1 cellular context compared by ENCODE assay signal in genomic region chr10:63520463-63521388, GRCh38.
TF ChIP-seq lines count a peak whose summit lies in the region.

No MANE protein-coding gene starts in this region.

TF ChIP-seq in HepG2, 621 proteins besides CTCF, POLR2A, EP300 and RAD21 (continued from another document and continues in another):
- TF ChIP-seq POGZ (CRISPR knock-in tag; IDR thresholded peaks at IDR 0.05) (0 out of 2 replicates have a peak, but pooled peaks have one; percentile 40), ZNF878 (CRISPR knock-in tag; IDR thresholded peaks at IDR 0.05) (no peak), SRSF1 (optimal IDR thresholded peaks at IDR 0.05; ENCODE audit: low read depth, low read length) (no peak), TIGD3 (CRISPR knock-in tag; IDR thresholded peaks at IDR 0.05; ENCODE audit: borderline replicate concordance) (no peak; the same call in 1 of the 2 replicates), ZNF570 (CRISPR knock-in tag; IDR thresholded peaks at IDR 0.05; ENCODE audit: borderline replicate concordance) (no peak), FOXJ3 (CRISPR knock-in tag; IDR thresholded peaks at IDR 0.05; ENCODE audit: borderline replicate concordance) (peak; percentile 15; the same call in 1 of the 2 replicates), MAZ (IDR thresholded peaks at IDR 0.05; ENCODE audit: borderline replicate concordance, low read depth, low read length) (no peak), MAZ (CRISPR knock-in tag; IDR thresholded peaks at IDR 0.05; ENCODE audit: low read depth) (no peak), TEAD3 (CRISPR knock-in tag; optimal IDR thresholded peaks at IDR 0.05; ENCODE audit: borderline replicate concordance) (no peak), ZNF230 (CRISPR knock-in tag; IDR thresholded peaks at IDR 0.05) (0 out of 2 replicates have a peak, but pooled peaks have one; percentile 48), ZBTB38 (CRISPR knock-in tag; IDR thresholded peaks at IDR 0.05) (peak; percentile 49; the same call in 1 of the 2 replicates), THRA (CRISPR knock-in tag; IDR thresholded peaks at IDR 0.05; ENCODE audit: borderline replicate concordance) (no peak; the same call in 1 of the 2 replicates), KLF6 (CRISPR knock-in tag; IDR thresholded peaks at IDR 0.05) (0 out of 2 replicates have a peak, but pooled peaks have one; percentile 1), ZNF784 (CRISPR knock-in tag; IDR thresholded peaks at IDR 0.05; ENCODE audit: borderline replicate concordance) (peak; percentile 86; the same call in 1 of the 2 replicates), ZNF234 (CRISPR knock-in tag; conservative IDR thresholded peaks at IDR 0.05) (no peak), KAT8 (CRISPR knock-in tag; IDR thresholded peaks at IDR 0.05) (peak; percentile 55), NFYC (CRISPR knock-in tag; IDR thresholded peaks at IDR 0.05) (no peak), ZSCAN12 (CRISPR knock-in tag; IDR thresholded peaks at IDR 0.05) (peak; percentile 47; the same call in 1 of the 2 replicates), ASH2L (IDR thresholded peaks at IDR 0.05; ENCODE audit: insufficient read length, low read depth, low read length) (peak; percentile 87), PHF8 (CRISPR knock-in tag; IDR thresholded peaks at IDR 0.05) (peak; percentile 91), ZNF788 (CRISPR knock-in tag; IDR thresholded peaks at IDR 0.05; ENCODE audit: borderline replicate concordance) (peak; percentile 9; the same call in 1 of the 2 replicates), ZNF407 (CRISPR knock-in tag; IDR thresholded peaks at IDR 0.05; ENCODE audit: not compliant biosample characterization) (peak; percentile 40), KMT2A (CRISPR knock-in tag; IDR thresholded peaks at IDR 0.05) (peak; percentile 79; the same call in 1 of the 2 replicates)
- TF ChIP-seq, protein P1, sequence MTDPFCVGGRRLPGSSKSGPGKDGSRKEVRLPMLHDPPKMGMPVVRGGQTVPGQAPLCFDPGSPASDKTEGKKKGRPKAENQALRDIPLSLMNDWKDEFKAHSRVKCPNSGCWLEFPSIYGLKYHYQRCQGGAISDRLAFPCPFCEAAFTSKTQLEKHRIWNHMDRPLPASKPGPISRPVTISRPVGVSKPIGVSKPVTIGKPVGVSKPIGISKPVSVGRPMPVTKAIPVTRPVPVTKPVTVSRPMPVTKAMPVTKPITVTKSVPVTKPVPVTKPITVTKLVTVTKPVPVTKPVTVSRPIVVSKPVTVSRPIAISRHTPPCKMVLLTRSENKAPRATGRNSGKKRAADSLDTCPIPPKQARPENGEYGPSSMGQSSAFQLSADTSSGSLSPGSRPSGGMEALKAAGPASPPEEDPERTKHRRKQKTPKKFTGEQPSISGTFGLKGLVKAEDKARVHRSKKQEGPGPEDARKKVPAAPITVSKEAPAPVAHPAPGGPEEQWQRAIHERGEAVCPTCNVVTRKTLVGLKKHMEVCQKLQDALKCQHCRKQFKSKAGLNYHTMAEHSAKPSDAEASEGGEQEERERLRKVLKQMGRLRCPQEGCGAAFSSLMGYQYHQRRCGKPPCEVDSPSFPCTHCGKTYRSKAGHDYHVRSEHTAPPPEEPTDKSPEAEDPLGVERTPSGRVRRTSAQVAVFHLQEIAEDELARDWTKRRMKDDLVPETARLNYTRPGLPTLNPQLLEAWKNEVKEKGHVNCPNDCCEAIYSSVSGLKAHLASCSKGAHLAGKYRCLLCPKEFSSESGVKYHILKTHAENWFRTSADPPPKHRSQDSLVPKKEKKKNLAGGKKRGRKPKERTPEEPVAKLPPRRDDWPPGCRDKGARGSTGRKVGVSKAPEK (CRISPR knock-in tag; IDR thresholded peaks at IDR 0.05; ENCODE audit: borderline replicate concordance): no peak
- TF ChIP-seq, protein P2, sequence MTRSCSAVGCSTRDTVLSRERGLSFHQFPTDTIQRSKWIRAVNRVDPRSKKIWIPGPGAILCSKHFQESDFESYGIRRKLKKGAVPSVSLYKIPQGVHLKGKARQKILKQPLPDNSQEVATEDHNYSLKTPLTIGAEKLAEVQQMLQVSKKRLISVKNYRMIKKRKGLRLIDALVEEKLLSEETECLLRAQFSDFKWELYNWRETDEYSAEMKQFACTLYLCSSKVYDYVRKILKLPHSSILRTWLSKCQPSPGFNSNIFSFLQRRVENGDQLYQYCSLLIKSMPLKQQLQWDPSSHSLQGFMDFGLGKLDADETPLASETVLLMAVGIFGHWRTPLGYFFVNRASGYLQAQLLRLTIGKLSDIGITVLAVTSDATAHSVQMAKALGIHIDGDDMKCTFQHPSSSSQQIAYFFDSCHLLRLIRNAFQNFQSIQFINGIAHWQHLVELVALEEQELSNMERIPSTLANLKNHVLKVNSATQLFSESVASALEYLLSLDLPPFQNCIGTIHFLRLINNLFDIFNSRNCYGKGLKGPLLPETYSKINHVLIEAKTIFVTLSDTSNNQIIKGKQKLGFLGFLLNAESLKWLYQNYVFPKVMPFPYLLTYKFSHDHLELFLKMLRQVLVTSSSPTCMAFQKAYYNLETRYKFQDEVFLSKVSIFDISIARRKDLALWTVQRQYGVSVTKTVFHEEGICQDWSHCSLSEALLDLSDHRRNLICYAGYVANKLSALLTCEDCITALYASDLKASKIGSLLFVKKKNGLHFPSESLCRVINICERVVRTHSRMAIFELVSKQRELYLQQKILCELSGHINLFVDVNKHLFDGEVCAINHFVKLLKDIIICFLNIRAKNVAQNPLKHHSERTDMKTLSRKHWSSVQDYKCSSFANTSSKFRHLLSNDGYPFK (CRISPR knock-in tag; IDR thresholded peaks at IDR 0.05; ENCODE audit: borderline replicate concordance): no peak
- TF ChIP-seq, protein P3, sequence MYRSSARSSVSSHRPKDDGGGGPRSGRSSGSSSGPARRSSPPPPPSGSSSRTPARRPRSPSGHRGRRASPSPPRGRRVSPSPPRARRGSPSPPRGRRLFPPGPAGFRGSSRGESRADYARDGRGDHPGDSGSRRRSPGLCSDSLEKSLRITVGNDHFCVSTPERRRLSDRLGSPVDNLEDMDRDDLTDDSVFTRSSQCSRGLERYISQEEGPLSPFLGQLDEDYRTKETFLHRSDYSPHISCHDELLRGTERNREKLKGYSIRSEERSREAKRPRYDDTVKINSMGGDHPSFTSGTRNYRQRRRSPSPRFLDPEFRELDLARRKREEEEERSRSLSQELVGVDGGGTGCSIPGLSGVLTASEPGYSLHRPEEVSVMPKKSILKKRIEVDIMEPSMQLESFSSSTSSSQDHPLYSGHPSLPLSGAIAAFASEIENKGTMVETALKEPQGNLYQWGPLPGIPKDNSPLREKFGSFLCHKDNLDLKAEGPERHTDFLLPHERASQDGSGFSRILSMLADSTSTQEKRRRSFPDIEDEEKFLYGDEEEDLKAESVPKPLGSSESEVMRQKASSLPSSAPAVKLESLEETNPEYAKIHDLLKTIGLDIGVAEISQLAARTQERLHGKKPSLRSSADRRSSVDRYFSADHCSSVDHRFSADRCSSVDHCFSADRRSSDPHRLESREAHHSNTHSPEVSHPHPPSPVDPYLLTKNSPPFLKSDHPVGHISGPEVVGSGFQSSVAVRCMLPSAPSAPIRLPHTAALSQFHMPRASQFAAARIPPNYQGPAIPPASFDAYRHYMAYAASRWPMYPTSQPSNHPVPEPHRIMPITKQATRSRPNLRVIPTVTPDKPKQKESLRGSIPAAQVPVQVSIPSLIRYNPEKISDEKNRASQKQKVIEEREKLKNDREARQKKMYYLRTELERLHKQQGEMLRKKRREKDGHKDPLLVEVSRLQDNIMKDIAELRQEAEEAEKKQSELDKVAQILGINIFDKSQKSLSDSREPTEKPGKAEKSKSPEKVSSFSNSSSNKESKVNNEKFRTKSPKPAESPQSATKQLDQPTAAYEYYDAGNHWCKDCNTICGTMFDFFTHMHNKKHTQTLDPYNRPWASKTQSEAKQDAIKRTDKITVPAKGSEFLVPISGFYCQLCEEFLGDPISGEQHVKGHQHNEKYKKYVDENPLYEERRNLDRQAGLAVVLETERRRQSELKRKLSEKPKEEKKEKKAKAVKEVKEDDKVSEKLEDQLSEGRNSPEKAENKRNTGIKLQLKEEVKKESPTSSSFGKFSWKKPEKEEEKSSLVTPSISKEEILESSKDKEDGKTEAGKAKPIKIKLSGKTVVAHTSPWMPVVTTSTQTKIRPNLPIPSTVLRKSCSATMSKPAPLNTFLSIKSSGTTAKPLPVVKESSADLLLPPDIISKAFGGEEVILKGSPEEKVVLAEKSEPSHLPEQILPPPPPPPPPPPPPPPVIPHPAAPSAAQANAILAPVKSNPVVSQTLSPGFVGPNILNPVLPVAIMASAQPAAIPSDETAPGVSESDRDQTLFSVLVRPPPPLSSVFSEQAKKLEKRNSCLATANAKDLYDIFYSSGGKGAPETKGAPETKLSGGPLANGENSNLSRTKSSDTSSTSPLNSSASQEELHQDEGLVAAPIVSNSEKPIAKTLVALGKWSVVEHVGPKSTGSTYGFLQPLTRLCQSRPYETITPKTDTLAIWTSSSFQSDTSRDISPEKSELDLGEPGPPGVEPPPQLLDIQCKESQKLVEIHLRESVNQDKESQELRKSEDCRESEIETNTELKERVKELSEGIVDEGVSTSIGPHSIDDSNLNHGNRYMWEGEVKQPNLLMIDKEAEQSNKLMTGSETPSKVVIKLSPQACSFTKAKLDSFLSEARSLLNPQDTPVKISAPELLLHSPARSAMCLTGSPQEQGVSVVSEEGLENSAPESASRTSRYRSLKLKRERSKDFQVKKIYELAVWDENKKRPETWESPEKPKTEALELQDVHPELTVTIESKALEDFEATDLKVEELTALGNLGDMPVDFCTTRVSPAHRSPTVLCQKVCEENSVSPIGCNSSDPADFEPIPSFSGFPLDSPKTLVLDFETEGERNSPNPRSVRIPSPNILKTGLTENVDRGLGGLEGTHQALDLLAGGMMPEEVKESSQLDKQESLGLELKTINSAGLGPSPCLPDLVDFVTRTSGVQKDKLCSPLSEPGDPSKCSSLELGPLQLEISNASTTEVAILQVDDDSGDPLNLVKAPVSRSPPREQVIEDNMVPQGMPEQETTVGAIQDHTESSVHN (CRISPR knock-in tag; IDR thresholded peaks at IDR 0.05): 0 out of 2 replicates have a peak, but pooled peaks have one; percentile 18
